ENCODE assay signal across 1 cellular context in the genomic region with DNA sequence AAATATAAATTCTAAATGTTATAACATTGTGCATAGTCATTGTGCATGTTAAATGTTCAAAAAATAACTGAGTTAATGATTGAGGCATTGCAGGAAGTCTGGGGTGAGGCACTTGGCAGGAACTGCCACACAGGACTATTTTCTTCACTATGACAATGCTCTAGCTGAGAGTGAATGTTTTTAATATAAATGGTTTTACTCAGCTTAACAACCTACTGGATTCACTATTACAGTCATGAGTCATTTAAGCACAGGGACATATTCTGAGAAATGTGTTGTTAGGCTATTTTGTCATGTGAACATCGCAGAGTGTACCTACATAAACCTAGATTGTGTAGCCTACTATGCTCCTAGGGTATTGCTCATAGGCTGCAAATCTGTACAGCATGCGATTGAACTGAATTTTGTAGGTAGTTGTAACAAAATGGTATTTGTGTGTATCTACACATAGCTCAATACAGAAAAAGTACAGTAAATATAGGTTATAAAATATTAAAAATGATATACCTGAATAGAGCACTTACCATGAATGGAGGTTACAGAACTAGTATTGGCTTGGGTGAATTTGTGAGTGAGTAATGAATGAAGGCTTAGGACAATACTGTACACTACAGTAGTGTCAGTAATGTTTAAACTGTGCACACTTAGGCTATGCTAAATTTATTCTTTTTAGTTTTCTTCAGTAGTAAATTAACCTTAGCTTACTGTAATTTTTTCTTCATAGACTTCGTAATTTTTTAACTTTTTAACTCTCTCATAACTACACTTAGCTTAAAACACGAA.
TF ChIP-seq lines count a peak whose summit lies in the region.

No MANE protein-coding gene starts in this region.

TF ChIP-seq in GM12878, 131 proteins besides CTCF, POLR2A, EP300 and RAD21 (continued from another document):
- TF ChIP-seq HDGF (IDR thresholded peaks at IDR 0.05) (no peak), TBL1XR1 (IDR thresholded peaks at IDR 0.05; ENCODE audit: low read depth, low read length) (no peak), NR2C2 (IDR thresholded peaks at IDR 0.05; ENCODE audit: borderline replicate concordance, control insufficient read depth, insufficient read length, low read depth) (no peak), MYB (IDR thresholded peaks at IDR 0.05; ENCODE audit: borderline replicate concordance, low read depth, low read length) (no peak), SIX5 (IDR thresholded peaks at IDR 0.05; ENCODE audit: low read depth, low read length, severe bottlenecking) (no peak), ZZZ3 (IDR thresholded peaks at IDR 0.05; ENCODE audit: control insufficient read depth, insufficient read length, low read depth) (no peak), TCF7 (IDR thresholded peaks at IDR 0.05; ENCODE audit: borderline replicate concordance) (no peak)
- TF ChIP-seq, protein P1, sequence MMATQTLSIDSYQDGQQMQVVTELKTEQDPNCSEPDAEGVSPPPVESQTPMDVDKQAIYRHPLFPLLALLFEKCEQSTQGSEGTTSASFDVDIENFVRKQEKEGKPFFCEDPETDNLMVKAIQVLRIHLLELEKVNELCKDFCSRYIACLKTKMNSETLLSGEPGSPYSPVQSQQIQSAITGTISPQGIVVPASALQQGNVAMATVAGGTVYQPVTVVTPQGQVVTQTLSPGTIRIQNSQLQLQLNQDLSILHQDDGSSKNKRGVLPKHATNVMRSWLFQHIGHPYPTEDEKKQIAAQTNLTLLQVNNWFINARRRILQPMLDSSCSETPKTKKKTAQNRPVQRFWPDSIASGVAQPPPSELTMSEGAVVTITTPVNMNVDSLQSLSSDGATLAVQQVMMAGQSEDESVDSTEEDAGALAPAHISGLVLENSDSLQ (IDR thresholded peaks at IDR 0.05), result no peak
